In genomic region chr3:56801597-56802410, GRCh38 we compare ENCODE assay signal across 8 cellular contexts. TPM values are rescaled to one million over a fixed set of nuclear protein-coding genes. Genes with fewer than 3 reads are reported as not detected.
DNase-seq lines count a peak whose midpoint lies in the region; ATAC-seq, FAIRE-seq and TF ChIP-seq lines count a peak whose summit lies in the region.

TSS of gene ARHGEF3 (minus strand) at chr3:56801949. CDS start at chr3:56801798, 151 bp downstream.

- POLR2A ChIA-PET in IMR-90 (lab: Charles Lee; ENCODE audit: unreplicated experiment), result interaction anchor here (1.1 kb wide), 1 partner anchor 11 kb away, joined by 3 read pairs; no protein-coding TSS in a partner anchor

- H2BK15ac ChIP-seq in IMR-90 (ENCODE audit: low read depth, low read length), result no peak within 1 kb of the TSS
- H2BK15ac ChIP-seq in neuronal stem cell (ENCODE audit: low read length), result peak within 1 kb of the TSS; percentile 5

- no TSS peak for BruUV-seq in IMR-90 (replicated peaks; lab: Mats Ljungman, UMichigan)

- H3K27me3 ChIP-seq in IMR-90 (ENCODE audit: control insufficient read depth, insufficient read depth, low read length) (peaks cover 5% of the 10 kb centered on the region; the same call in 1 of the 2 replicates), neuronal stem cell (ENCODE audit: control insufficient read depth in 3 of 3, insufficient read depth in 3 of 3, low read depth in 1 of 3, low read length in 3 of 3) (peaks cover 0 to 46% (median 18%) of the 10 kb centered on the region in 3 experiments)

- CTCF ChIA-PET in IMR-90 (lab: Yijun Ruan, JAX), result interaction anchor here (0.6 to 1.1 kb wide), 6 partner anchors 10 to 421 kb away, joined by 3 to 4 read pairs (median 4); no protein-coding TSS in a partner anchor

- 0 out of 4 replicates have a peak within 1 kb of the TSS, but pooled peaks of 1 of the 2 experiments have one; percentile 5 for H4K8ac ChIP-seq in IMR-90 (ENCODE audit: low read depth in 2 of 2, low read length in 2 of 2)
- no peak within 1 kb of the TSS for H4K8ac ChIP-seq in neuronal stem cell (ENCODE audit: low read depth, low read length)

- WGBS in IMR-90 (ENCODE audit: extremely low coverage in 2 of 2, insufficient read length in 1 of 2), 2 experiments, result 0% methylated on average over 20 of the region's 65 CpGs; no CpG with 5 or more reads in 1 of the 2 experiments
- WGBS in neuronal stem cell (ENCODE audit: extremely low coverage in 2 of 2, insufficient read length in 2 of 2, insufficient replicate concordance in 1 of 2), 2 donors, result no CpG with 5 or more reads among the region's 65 CpGs

- no peak within 1 kb of the TSS for H3K18ac ChIP-seq in IMR-90 (ENCODE audit: low read depth, low read length)
- H3K18ac ChIP-seq in neuronal stem cell (ENCODE audit: low read length), result peak within 1 kb of the TSS; percentile 84

- H2BK5ac ChIP-seq in IMR-90 (ENCODE audit: low read depth, low read length, poor library complexity, severe bottlenecking) (no peak within 1 kb of the TSS), neuronal stem cell (ENCODE audit: low read length) (no peak within 1 kb of the TSS)

- H2AK9ac ChIP-seq in IMR-90 (replicated peaks; ENCODE audit: low read depth, low read length, poor library complexity), result peak within 1 kb of the TSS; percentile 15

- no peak within 1 kb of the TSS for H4K5ac ChIP-seq in IMR-90 (ENCODE audit: low read depth, low read length)

- peaks cover 3% of the 10 kb centered on the region; the same call in 1 of the 2 replicates for H3K4me1 ChIP-seq in IMR-90 (ENCODE audit: control insufficient read depth, insufficient read depth, low read length)
- peaks cover 4 to 5% of the 10 kb centered on the region in 2 donors for H3K4me1 ChIP-seq in neuronal stem cell (ENCODE audit: control insufficient read depth in 2 of 2, insufficient read depth in 1 of 2, low read depth in 1 of 2, low read length in 2 of 2)

- H2AK5ac ChIP-seq in IMR-90 (ENCODE audit: low read depth, low read length) (no peak within 1 kb of the TSS), neuronal stem cell (ENCODE audit: low read depth, low read length) (no peak within 1 kb of the TSS)

- no peak within 1 kb of the TSS for H2BK12ac ChIP-seq in neuronal stem cell (ENCODE audit: low read length)

- H4K91ac ChIP-seq in IMR-90 (ENCODE audit: insufficient read depth, low read depth, low read length) (no peak within 1 kb of the TSS), neuronal stem cell (ENCODE audit: low read depth, low read length, poor library complexity) (no peak within 1 kb of the TSS)

- dilution Hi-C loops in IMR-90 (cut with HindIII; ENCODE audit: low sequenced_read_pairs, unreplicated experiment), result no loop called here

- no peak within 1 kb of the TSS for H3K56ac ChIP-seq in IMR-90 (ENCODE audit: extremely low read depth, insufficient read depth, low read length)

- H3K14ac ChIP-seq in IMR-90 (replicated peaks; ENCODE audit: low read depth, low read length), result peak within 1 kb of the TSS; percentile 60
- peak within 1 kb of the TSS; percentile 91 for H3K14ac ChIP-seq in neuronal stem cell (ENCODE audit: low read length)

- H3K27ac ChIP-seq in IMR-90 (ENCODE audit: insufficient read depth, low read length) (no peak within 1 kb of the TSS), neuronal stem cell (replicated peaks; ENCODE audit: low read length) (no peak within 1 kb of the TSS), substantia nigra (ENCODE audit: low read depth, low read length, poor library complexity, severe bottlenecking) (peak within 1 kb of the TSS; percentile 83)

- H2BK120ac ChIP-seq in IMR-90 (ENCODE audit: low read depth, low read length) (no peak within 1 kb of the TSS; the same call in 1 of the 2 replicates), neuronal stem cell (ENCODE audit: low read depth, low read length) (no peak within 1 kb of the TSS)

- H3K79me1 ChIP-seq in IMR-90 (ENCODE audit: low read depth in 1 of 2, low read length in 2 of 2) (0 out of 4 replicates have a peak, but pooled peaks cover 0 to 2% of the 10 kb centered on the region in 2 experiments), neuronal stem cell (ENCODE audit: low read depth, low read length) (no peaks in the 10 kb centered on the region)

- peak within 1 kb of the TSS; percentile 96 for H2AFZ ChIP-seq in IMR-90 (replicated peaks; ENCODE audit: low read length, poor library complexity)
- peak within 1 kb of the TSS; percentile 98 for H2AFZ ChIP-seq in neuronal stem cell (ENCODE audit: low read length)

- no peak for TF ChIP-seq RAD21 in IMR-90 (IDR thresholded peaks at IDR 0.05; ENCODE audit: low read length)

- H3K23ac ChIP-seq in IMR-90 (ENCODE audit: low read depth, low read length), result peak within 1 kb of the TSS; percentile 68; the same call in 1 of the 2 replicates
- peak within 1 kb of the TSS; percentile 85 for H3K23ac ChIP-seq in neuronal stem cell (ENCODE audit: low read depth, low read length, poor library complexity)

- H3K9me1 ChIP-seq in IMR-90 (ENCODE audit: insufficient read depth, low read length), result no peaks in the 10 kb centered on the region

- TF ChIP-seq CTCF in IMR-90 (conservative IDR thresholded peaks at IDR 0.05; ENCODE audit: low read depth, low read length), result peak; percentile 27

- H3K4me3 ChIP-seq in IMR-90 (ENCODE audit: insufficient read depth, low read depth, low read length), result peak within 1 kb of the TSS; percentile 73
- H3K4me3 ChIP-seq in neuronal stem cell (ENCODE audit: low read length in 2 of 2), result peak within 1 kb of the TSS; percentile 55 to 91

- H3K36me3 ChIP-seq in IMR-90 (ENCODE audit: control insufficient read depth, insufficient read depth, low read length) (no peaks in the 10 kb centered on the region), neuronal stem cell (replicated peaks in 1 of 2; ENCODE audit: control insufficient read depth in 2 of 2, insufficient read depth in 2 of 2, low read length in 2 of 2) (no peaks in the 10 kb centered on the region)

- H3K4ac ChIP-seq in IMR-90 (ENCODE audit: low read depth, low read length) (peak within 1 kb of the TSS; percentile 58), neuronal stem cell (ENCODE audit: low read length) (no peak within 1 kb of the TSS)

- peak; percentile 76 for ATAC-seq in GM21526 (IDR thresholded peaks at IDR 0.05; ENCODE audit: low FRiP score, unreplicated experiment)
- peak; percentile 99 for ATAC-seq in IMR-90 (ENCODE audit: low read depth)

- H3K9me3 ChIP-seq in IMR-90 (ENCODE audit: control insufficient read depth, insufficient read depth, low read length), result no peaks in the 10 kb centered on the region
- H3K9me3 ChIP-seq in neuronal stem cell (replicated peaks in 1 of 2; ENCODE audit: control insufficient read depth in 2 of 2, insufficient read depth in 1 of 2, low read depth in 1 of 2, low read length in 2 of 2), result no peaks in the 10 kb centered on the region

- H3K4me2 ChIP-seq in IMR-90 (ENCODE audit: low read depth, low read length), result peak within 1 kb of the TSS; percentile 91
- H3K4me2 ChIP-seq in neuronal stem cell (ENCODE audit: insufficient read depth, low read length, poor library complexity, severe bottlenecking), result peak within 1 kb of the TSS; percentile 90

- H2BK20ac ChIP-seq in IMR-90 (ENCODE audit: low read depth, low read length), result no peak within 1 kb of the TSS

- in situ Hi-C loops in IMR-90 (cut with MboI; ENCODE audit: low sequenced_read_pairs), result no loop called here

- no peak for FAIRE-seq in frontal cortex (lab: Jason Lieb, UNC)

- peak within 1 kb of the TSS; percentile 54 for H3K9ac ChIP-seq in IMR-90 (ENCODE audit: low read depth, low read length)
- H3K9ac ChIP-seq in neuronal stem cell (ENCODE audit: low read depth, low read length, poor library complexity), result peak within 1 kb of the TSS; percentile 64

- H4K20me1 ChIP-seq in IMR-90 (ENCODE audit: insufficient read depth, low read length), result no peaks in the 10 kb centered on the region

- 0 out of 2 replicates have a peak, but pooled peaks have one; percentile 41 for TF ChIP-seq POLR2A in IMR-90 (IDR thresholded peaks at IDR 0.05; ENCODE audit: low read depth, low read length)

- peak; percentile 85 for DNase-seq in Daoy (ENCODE audit: low read depth)
- peak; percentile 48 for DNase-seq in IMR-90
- peak; percentile 65 to 77 for DNase-seq in SHP77 (lab: John Stamatoyannopoulos, UW)
- DNase-seq in activated naive CD4-positive, alpha-beta T cell (lab: John Stamatoyannopoulos, UW), result peak; percentile 66 to 86 (median 77)
- peak; percentile 85 to 91 for DNase-seq in frontal cortex (ENCODE audit: low spot score in 2 of 2)
- DNase-seq in neuronal stem cell (ENCODE audit: low spot score), result peak; percentile 72
- DNase-seq in substantia nigra (lab: John Stamatoyannopoulos, UW), result peak; percentile 38 to 96 (median 82)

- intact Hi-C loops in IMR-90 (cut with micrococcal nuclease), result loop anchor here (1.0 kb wide), 1 partner anchor 187 kb away; no protein-coding TSS in a partner anchor

TF ChIP-seq in IMR-90, 13 proteins besides CTCF, POLR2A, EP300 and RAD21 (continues in another document):
- TF ChIP-seq RCOR1 (IDR thresholded peaks at IDR 0.05; ENCODE audit: insufficient replicate concordance, low read length) (no peak), NFE2L2 (IDR thresholded peaks at IDR 0.05; ENCODE audit: low read depth, low read length) (no peak), CEBPB (IDR thresholded peaks at IDR 0.05; ENCODE audit: low read depth, low read length) (no peak), USF2 (IDR thresholded peaks at IDR 0.05; ENCODE audit: low read depth, low read length) (peak; percentile 83), MXI1 (IDR thresholded peaks at IDR 0.05; ENCODE audit: borderline replicate concordance, low read depth, low read length) (peak; percentile 78; the same call in 1 of the 2 replicates), MAFK (IDR thresholded peaks at IDR 0.05; ENCODE audit: low read depth, low read length) (no peak), RFX5 (IDR thresholded peaks at IDR 0.05; ENCODE audit: low read depth, low read length) (no peak), MAZ (IDR thresholded peaks at IDR 0.05; ENCODE audit: borderline replicate concordance, low read depth, low read length) (no peak), CHD1 (IDR thresholded peaks at IDR 0.05; ENCODE audit: low read depth, low read length) (no peak), BHLHE40 (IDR thresholded peaks at IDR 0.05; ENCODE audit: low read depth, low read length) (peak; percentile 53; the same call in 1 of the 2 replicates), FOS (IDR thresholded peaks at IDR 0.05; ENCODE audit: low read depth, low read length) (no peak)

RNA-seq across cellular contexts. Expression of gene ARHGEF3, which starts in this region (rescaled TPM):
- 5.1 and 5.3 TPM in 2 replicates for total RNA-seq in Daoy (2014; rRNA removed; shearing (Covaris generic))
- total RNA-seq in IMR-90 (2012; rRNA removed) (2.3 and 2.5 TPM in 2 replicates), frontal cortex (26.1 TPM)
- 2.1 and 2.4 TPM in 2 replicates for polyA plus RNA-seq in IMR-90 (2012; rRNA removed)
- polyA plus RNA-seq in IMR-90 (2012; cell fraction: cytosol; rRNA removed), result 1.2 and 1.9 TPM in 2 replicates
- polyA plus RNA-seq in IMR-90 (2012; cell fraction: nucleus; rRNA removed; ENCODE audit: low replicate concordance), result 0.71 and 2.2 TPM in 2 replicates
- 2.2 TPM for polyA plus RNA-seq in neuronal stem cell (2013, experiment 1 of 2)
- 2.1 TPM for polyA plus RNA-seq in neuronal stem cell (2013, experiment 2 of 2)
